8 cellular contexts compared by ENCODE assay signal in the genomic region with DNA sequence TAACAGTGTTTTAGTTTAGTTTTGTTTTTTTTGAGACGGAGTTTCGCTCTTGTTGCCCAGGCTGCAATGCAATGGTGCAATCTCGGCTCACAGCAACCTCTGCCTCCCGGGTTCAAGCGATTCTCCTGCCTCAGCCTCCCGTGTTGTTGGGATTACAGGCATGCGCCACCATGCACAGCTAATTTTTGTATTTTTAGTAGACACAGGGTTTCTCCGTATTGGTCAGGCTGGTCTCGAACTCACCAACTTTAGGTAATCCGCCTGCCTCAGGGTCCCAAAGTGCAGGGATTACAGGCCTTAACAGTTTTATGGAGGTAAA. TPM values are rescaled to one million over a fixed set of nuclear protein-coding genes. Genes with fewer than 3 reads are reported as not detected.
DNase-seq lines count a peak whose midpoint lies in the region; TF ChIP-seq lines count a peak whose summit lies in the region.
"Not testable (repeated sequence)": the region's sequence is repeated elsewhere in the genome, so short reads cannot be mapped to it uniquely, and the experiment has no call there.

No MANE protein-coding gene starts in this region.

- H3K27me3 ChIP-seq in CD4-positive, alpha-beta memory T cell (ENCODE audit: insufficient read depth, low read length); H7 (ENCODE audit: control insufficient read depth, insufficient read depth, low read length); Karpas-422 (ENCODE audit: low read length); colonic mucosa; iPS DF 6.9 (ENCODE audit: control insufficient read depth, insufficient read depth, low read length); suprapubic skin: not testable (repeated sequence)

- peak overlapping the region; percentile 96 to 100 (median 98) for H3K4me3 Mint-ChIP-seq in CD4-positive, alpha-beta memory T cell
- peak overlapping the region; percentile 91 for H3K4me3 Mint-ChIP-seq in activated CD4-positive, alpha-beta memory T cell treated with anti-CD3 and anti-CD28 coated beads, Interleukin-2, amount 10 ng/mL, durations not matched to agents 7 days and 5 days
- H3K4me3 Mint-ChIP-seq in nephron progenitor cell, result peak overlapping the region; percentile 100

- WGBS in iPS DF 6.9 (ENCODE audit: insufficient coverage, insufficient read length), result no CpG with 5 or more reads among the region's 10 CpGs
- 31% methylated on average over 10 of the region's 10 CpGs for WGBS in suprapubic skin

- H3K79me2 ChIP-seq in Karpas-422 (ENCODE audit: low read length), result peaks cover 45% of the 10 kb centered on the region

- peak overlapping the region in 5 of 7 donors; percentile 93 to 98 (median 97) for H3K27ac Mint-ChIP-seq in CD4-positive, alpha-beta memory T cell
- peak overlapping the region; percentile 81 for H3K27ac Mint-ChIP-seq in activated CD4-positive, alpha-beta memory T cell treated with anti-CD3 and anti-CD28 coated beads, Interleukin-2, amount 10 ng/mL, durations not matched to agents 7 days and 5 days
- H3K27ac Mint-ChIP-seq in nephron progenitor cell, result not testable (repeated sequence)

- not testable (repeated sequence) for H3K9me2 ChIP-seq in Karpas-422 (replicated peaks; ENCODE audit: insufficient read depth, low read length)

- peaks cover 35% of the 10 kb centered on the region for H3K4me1 ChIP-seq in CD4-positive, alpha-beta memory T cell (ENCODE audit: insufficient read depth, low read length)
- H3K4me1 ChIP-seq in Karpas-422 (ENCODE audit: low read length) (peaks cover 30% of the 10 kb centered on the region), suprapubic skin (peaks cover 36% of the 10 kb centered on the region)
- not testable (repeated sequence) for H3K4me1 ChIP-seq in colonic mucosa; iPS DF 6.9 (ENCODE audit: control insufficient read depth, insufficient read depth, low read length)

- not testable (repeated sequence) for H3K27me3 Mint-ChIP-seq in CD4-positive, alpha-beta memory T cell; activated CD4-positive, alpha-beta memory T cell treated with anti-CD3 and anti-CD28 coated beads, Interleukin-2, amount 10 ng/mL, durations not matched to agents 7 days and 5 days; nephron progenitor cell (ENCODE audit: low read depth, poor library complexity)

- TF ChIP-seq EP300 in suprapubic skin (IDR thresholded peaks at IDR 0.05), result not testable (repeated sequence)

- peaks cover 10 to 16% of the 10 kb centered on the region in 2 donors for H3K36me3 Mint-ChIP-seq in CD4-positive, alpha-beta memory T cell
- H3K36me3 Mint-ChIP-seq in activated CD4-positive, alpha-beta memory T cell treated with anti-CD3 and anti-CD28 coated beads, Interleukin-2, amount 10 ng/mL, durations not matched to agents 7 days and 5 days (ENCODE audit: low read depth), result peaks cover 15% of the 10 kb centered on the region
- peaks cover 13% of the 10 kb centered on the region for H3K36me3 Mint-ChIP-seq in nephron progenitor cell (ENCODE audit: low read depth)

- H3K4me2 ChIP-seq in Karpas-422 (ENCODE audit: low read depth, low read length, poor library complexity, severe bottlenecking), result peak overlapping the region; percentile 82

- not testable (repeated sequence) for DNase-seq in CD4-positive, alpha-beta memory T cell; H7; Karpas-422; activated CD4-positive, alpha-beta memory T cell treated with anti-CD3 and anti-CD28 coated beads, Interleukin-2, amount 10 ng/mL, durations not matched to agents 7 days and 5 days; colonic mucosa; iPS DF 6.9 (ENCODE audit: low read depth, low spot score); nephron progenitor cell; suprapubic skin (ENCODE audit: low spot score in 2 of 2)

- H3K9ac ChIP-seq in Karpas-422 (ENCODE audit: low read length) (peak overlapping the region; percentile 85), colonic mucosa (ENCODE audit: low read depth in 2 of 2, low read length in 2 of 2) (peak overlapping the region in 1 of 2 donors; percentile 26)

- CTCF ChIA-PET in CD4-positive, alpha-beta memory T cell (lab: Charles Lee; ENCODE audit: partially characterized antibody), result interaction anchor here (0.6 to 3.6 kb wide), 10 partner anchors 9 to 874 kb away, joined by 3 to 76 read pairs (median 4); partner anchors contain the start of genes KATNBL1 and ZNF770
- CTCF ChIA-PET in activated CD4-positive, alpha-beta memory T cell treated with anti-CD3 and anti-CD28 coated beads, Interleukin-2, amount 10 ng/mL, durations not matched to agents 7 days and 5 days (lab: Charles Lee), result interaction anchor here (1.0 to 2.3 kb wide), 9 partner anchors 12 to 319 kb away, joined by 3 to 54 read pairs (median 5); partner anchors contain the start of gene ZNF770

- H3K36me3 ChIP-seq in CD4-positive, alpha-beta memory T cell (ENCODE audit: insufficient read depth, low read length); H7 (replicated peaks; ENCODE audit: control insufficient read depth, insufficient read depth, low read length); Karpas-422 (ENCODE audit: insufficient read depth, low read length); colonic mucosa; iPS DF 6.9 (ENCODE audit: control insufficient read depth, insufficient read depth, low read length); suprapubic skin: not testable (repeated sequence)

- H3K4me1 Mint-ChIP-seq in CD4-positive, alpha-beta memory T cell, result peaks cover 30 to 46% (median 39%) of the 10 kb centered on the region in 4 donors
- H3K4me1 Mint-ChIP-seq in activated CD4-positive, alpha-beta memory T cell treated with anti-CD3 and anti-CD28 coated beads, Interleukin-2, amount 10 ng/mL, durations not matched to agents 7 days and 5 days, result peaks cover 33% of the 10 kb centered on the region
- H3K4me1 Mint-ChIP-seq in nephron progenitor cell, result peaks cover 32% of the 10 kb centered on the region

- intact Hi-C loops in CD4-positive, alpha-beta memory T cell (cut with micrococcal nuclease); colonic mucosa (cut with DNase I): not testable (repeated sequence)

- H3K9me3 ChIP-seq in CD4-positive, alpha-beta memory T cell (ENCODE audit: control insufficient read depth in 1 of 2, low read length in 2 of 2); Karpas-422 (ENCODE audit: low read length); colonic mucosa; iPS DF 6.9 (ENCODE audit: control insufficient read depth, insufficient read depth, low read length); suprapubic skin: not testable (repeated sequence)

- peak overlapping the region; percentile 87 for H2AFZ ChIP-seq in Karpas-422 (ENCODE audit: low read length)

- TF ChIP-seq POLR2A in suprapubic skin (IDR thresholded peaks at IDR 0.05), result not testable (repeated sequence)

- H4K20me1 ChIP-seq in Karpas-422 (ENCODE audit: insufficient read depth, low read depth, low read length), result not testable (repeated sequence)

- POLR2A ChIA-PET in CD4-positive, alpha-beta memory T cell (lab: Charles Lee; ENCODE audit: partially characterized antibody), result interaction anchor here (0.6 to 2.5 kb wide), 11 partner anchors 11 to 1610 kb away, joined by 3 to 210 read pairs (median 4); partner anchors contain the start of genes AVEN, CDIN1, DPH6 and EMC7
- POLR2A ChIA-PET in activated CD4-positive, alpha-beta memory T cell treated with anti-CD3 and anti-CD28 coated beads, Interleukin-2, amount 10 ng/mL, durations not matched to agents 7 days and 5 days (lab: Charles Lee), result interaction anchor here (0.6 to 12.0 kb wide), 9 partner anchors 12 to 884 kb away, joined by 3 to 193 read pairs (median 3); partner anchors contain the start of genes GOLGA8B and ZNF770

- H3K9me3 Mint-ChIP-seq in CD4-positive, alpha-beta memory T cell; activated CD4-positive, alpha-beta memory T cell treated with anti-CD3 and anti-CD28 coated beads, Interleukin-2, amount 10 ng/mL, durations not matched to agents 7 days and 5 days; nephron progenitor cell: not testable (repeated sequence)

- not testable (repeated sequence) for TF ChIP-seq CTCF in colonic mucosa (IDR thresholded peaks at IDR 0.05); suprapubic skin (IDR thresholded peaks at IDR 0.05)
- peak; percentile 10 for TF ChIP-seq CTCF in nephron progenitor cell (IDR thresholded peaks at IDR 0.05)

- H3K27ac ChIP-seq in CD4-positive, alpha-beta memory T cell (ENCODE audit: low read depth, low read length); Karpas-422 (ENCODE audit: low read length); colonic mucosa; iPS DF 6.9 (ENCODE audit: low read length); suprapubic skin: not testable (repeated sequence)

- peak overlapping the region; percentile 68 to 77 for H3K4me3 ChIP-seq in CD4-positive, alpha-beta memory T cell (ENCODE audit: low read length in 2 of 2)
- H3K4me3 ChIP-seq in H7 (ENCODE audit: insufficient read depth, low read depth, low read length) (peak overlapping the region; percentile 75), Karpas-422 (ENCODE audit: low read length) (peak overlapping the region; percentile 80), colonic mucosa (peak overlapping the region; percentile 91), iPS DF 6.9 (ENCODE audit: low read length) (peak overlapping the region; percentile 11; the same call in 1 of the 2 replicates), suprapubic skin (peak overlapping the region; percentile 98)

RNA-seq across cellular contexts. Expression of gene AQR, which starts 0.5 kb away (rescaled TPM):
- 10 to 100 TPM; 42.8 to 47.6 TPM for total RNA-seq in CD4-positive, alpha-beta memory T cell
- polyA plus RNA-seq in CD4-positive, alpha-beta memory T cell, result 10 to 100 TPM; 12.9 to 15.9 TPM
- 36.9 and 55.1 TPM in 2 replicates for total RNA-seq in H7 (2014; rRNA removed; shearing (Covaris generic))
- total RNA-seq in Karpas-422 (2014; rRNA removed; shearing (Covaris generic); ENCODE audit: low replicate concordance), result 27.1 and 51.4 TPM in 2 replicates
- 10 to 100 TPM; 30.3 to 31.9 TPM for total RNA-seq in activated CD4-positive, alpha-beta memory T cell treated with anti-CD3 and anti-CD28 coated beads, Interleukin-2, amount 10 ng/mL, durations not matched to agents 7 days and 5 days
- total RNA-seq in colonic mucosa, result 10 to 100 TPM; 26.5 to 27.0 TPM
- 10 to 100 TPM; 21.8 to 41.1 (median 25.7) TPM for total RNA-seq in suprapubic skin

RNA-seq across cellular contexts. Expression of gene ZNF770, which starts 18.0 kb away (rescaled TPM):
- total RNA-seq in CD4-positive, alpha-beta memory T cell, result 10 to 100 TPM; 55.8 to 63.5 TPM
- polyA plus RNA-seq in CD4-positive, alpha-beta memory T cell, result 100 to 1,000 TPM in 1 of 2 donors, 10 to 100 TPM in 1; 69.6 to 101 TPM
- 45.7 and 71.5 TPM in 2 replicates for total RNA-seq in H7 (2014; rRNA removed; shearing (Covaris generic))
- total RNA-seq in Karpas-422 (2014; rRNA removed; shearing (Covaris generic); ENCODE audit: low replicate concordance), result 22.3 and 47.5 TPM in 2 replicates
- 10 to 100 TPM; 36.2 to 40.8 TPM for total RNA-seq in activated CD4-positive, alpha-beta memory T cell treated with anti-CD3 and anti-CD28 coated beads, Interleukin-2, amount 10 ng/mL, durations not matched to agents 7 days and 5 days
- 10 to 100 TPM; 29.1 to 31.9 TPM for total RNA-seq in colonic mucosa
- 10 to 100 TPM; 42.4 to 71.1 (median 46.2) TPM for total RNA-seq in suprapubic skin

Comparison
In these comparisons a context has a peak if more than half of its experiments do, and no peak if none do; other contexts are left out.
1. H3K4me3 ChIP-seq: peak in every context shown above with its lines; median percentile 98 in suprapubic skin; 91 in colonic mucosa; 80 in Karpas-422; 75 in H7; 72 in CD4-positive, alpha-beta memory T cell; 11 in iPS DF 6.9.